Comparison of ENCODE assay signal across 29 cellular contexts in the genomic region with DNA sequence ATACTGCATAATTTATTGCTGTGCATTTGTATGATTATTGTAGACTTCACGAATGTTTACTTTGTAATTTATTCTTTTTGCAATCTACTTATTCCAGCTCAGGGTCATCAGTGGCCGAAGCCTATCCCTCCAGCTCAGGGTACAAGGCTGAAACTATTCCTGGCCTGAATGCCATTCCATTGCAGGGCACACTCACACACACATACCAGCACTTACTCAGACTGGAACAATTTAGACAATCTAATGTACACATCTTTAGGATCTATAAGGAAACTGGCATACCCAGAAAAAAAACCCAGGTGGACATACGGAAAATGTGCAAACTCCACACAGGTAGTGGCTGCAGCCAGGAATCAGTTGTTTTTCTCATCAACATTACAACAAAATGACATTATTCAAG.
"Had no signal": no experiment of that assay in that cellular context is flagged by ENCODE, and none has a peak within 500 bp of the region (broad histone marks: within the 10 kb centered on the region; RNA-seq: fewer than 3 reads in every experiment).

No MANE protein-coding gene starts in this region.

- H3K27ac ChIP-seq: body of pancreas, SK-N-MC had no signal

- DNase-seq: activated B cell treated with CpG ODN at 0.5 μM for 24 hours; activated CD4-positive, alpha-beta memory T cell treated with anti-CD3 and anti-CD28 coated beads for 36 hours; activated CD4-positive, alpha-beta T cell treated with anti-CD3 and anti-CD28 coated beads, Interleukin-2, amount 10 ng/mL, durations not matched to agents 7 days and 5 days; activated CD8-positive, alpha-beta memory T cell treated with anti-CD3 and anti-CD28 coated beads for 24 hours; activated gamma-delta T cell treated with Interleukin-2 at 50 U/mL for 16 hours; activated naive CD4-positive, alpha-beta T cell treated with anti-CD3 and anti-CD28 coated beads, Interleukin-2, amount 50 U/mL, for 16 hours; activated T-cell treated with anti-CD3 and anti-CD28 coated beads, Interleukin-2, amount 50 U/mL, for 48 hours; aorta; body of pancreas; MM.1S; NCI-H1105; NCI-H1436; NCI-H1694 treated with DMSO at 0.1 percent for 48 hours; NCI-H2029 treated with DMSO at 0.1 percent for 48 hours; NCI-H345; NCI-H510A; NCI-H526 treated with DMSO at 0.1 percent for 48 hours; NCI-H82; NK-92 treated with Interleukin-12 subunit alpha and Interleukin-12 subunit beta, amount 100 ng/mL, for 24 hours; OCI-M1; RPMI8226; T-cell; T-helper 2 cell; T1000 had no signal

- FAIRE-seq: bronchial epithelial cell, TTC549 had no signal

- H3K9me3 ChIP-seq: body of pancreas had no signal

- H3K4me3 ChIP-seq: body of pancreas, SK-N-MC had no signal

- ATAC-seq: body of pancreas, Panc1, Right ventricle myocardium inferior, T-cell had no signal

- H3K27me3 ChIP-seq: body of pancreas had no signal
